ENCODE assay signal across 16 cellular contexts in genomic region chr16:56047307-56048234, GRCh38.
"Had no signal": no experiment of that assay in that cellular context is flagged by ENCODE, and none has a peak within 500 bp of the region (broad histone marks: within the 10 kb centered on the region; RNA-seq: fewer than 3 reads in every experiment).

No MANE protein-coding gene starts in this region.

- H3K36me3 ChIP-seq: colonic mucosa, gastroesophageal sphincter, upper lobe of right lung had no signal

- H3K27me3 ChIP-seq: colonic mucosa, upper lobe of right lung had no signal

- ATAC-seq: gastroesophageal sphincter, natural killer cell had no signal

- H3K4me3 Mint-ChIP-seq: activated B cell treated with CpG ODN at 0.5 μM for 24 hours; activated CD4-positive, alpha-beta T cell treated with anti-CD3 and anti-CD28 coated beads, Interleukin-2, amount 10 ng/mL, durations not matched to agents 24 days and 14 days; activated naive CD4-positive, alpha-beta T cell treated with anti-CD3 and anti-CD28 coated beads for 36 hours; natural killer cell had no signal

- H3K4me1 ChIP-seq: colonic mucosa, gastroesophageal sphincter, upper lobe of right lung had no signal

- H3K27ac Mint-ChIP-seq: activated B cell treated with CpG ODN at 0.5 μM for 24 hours; activated CD4-positive, alpha-beta T cell treated with anti-CD3 and anti-CD28 coated beads, Interleukin-2, amount 10 ng/mL, durations not matched to agents 24 days and 14 days; activated naive CD4-positive, alpha-beta T cell treated with anti-CD3 and anti-CD28 coated beads for 36 hours; natural killer cell; progenitor cell of endocrine pancreas had no signal

- DNase-seq: activated B cell treated with CpG ODN at 0.5 μM for 24 hours; activated CD4-positive, alpha-beta T cell treated with anti-CD3 and anti-CD28 coated beads, Interleukin-2, amount 10 ng/mL, durations not matched to agents 24 days and 14 days; activated naive CD4-positive, alpha-beta T cell treated with anti-CD3 and anti-CD28 coated beads for 36 hours; colonic mucosa; effector memory CD4-positive, alpha-beta T cell; kidney glomerular epithelial cell; mammary epithelial cell; natural killer cell; stimulated activated CD4-positive, alpha-beta T cell treated with anti-CD3 and anti-CD28 coated beads, Interleukin-12 subunit alpha, Interleukin-12 subunit beta, amount 100 ng/mL, for 4 hours; stimulated activated CD4-positive, alpha-beta T cell treated with anti-CD3 and anti-CD28 coated beads, Interleukin-2, amount 100 ng/mL, for 48 hours; stimulated activated naive CD4-positive, alpha-beta T cell treated with Interleukin-2 at 50 U/mL for 16 hours; T-helper 2 cell; upper lobe of right lung had no signal

- H3K9me3 Mint-ChIP-seq: activated B cell treated with CpG ODN at 0.5 μM for 24 hours; activated CD4-positive, alpha-beta T cell treated with anti-CD3 and anti-CD28 coated beads, Interleukin-2, amount 10 ng/mL, durations not matched to agents 24 days and 14 days; activated naive CD4-positive, alpha-beta T cell treated with anti-CD3 and anti-CD28 coated beads for 36 hours; natural killer cell had no signal

- H3K27ac ChIP-seq: colonic mucosa, epithelial cell of prostate, gastroesophageal sphincter, upper lobe of right lung had no signal

- H3K4me1 Mint-ChIP-seq: activated CD4-positive, alpha-beta T cell treated with anti-CD3 and anti-CD28 coated beads, Interleukin-2, amount 10 ng/mL, durations not matched to agents 24 days and 14 days had no signal

- H3K36me3 Mint-ChIP-seq: natural killer cell had no signal

- H3K4me3 ChIP-seq: colonic mucosa, gastroesophageal sphincter, upper lobe of right lung had no signal

- H3K9me3 ChIP-seq: colonic mucosa, gastroesophageal sphincter, upper lobe of right lung had no signal
